8 cellular contexts compared by ENCODE assay signal in the genomic region with DNA sequence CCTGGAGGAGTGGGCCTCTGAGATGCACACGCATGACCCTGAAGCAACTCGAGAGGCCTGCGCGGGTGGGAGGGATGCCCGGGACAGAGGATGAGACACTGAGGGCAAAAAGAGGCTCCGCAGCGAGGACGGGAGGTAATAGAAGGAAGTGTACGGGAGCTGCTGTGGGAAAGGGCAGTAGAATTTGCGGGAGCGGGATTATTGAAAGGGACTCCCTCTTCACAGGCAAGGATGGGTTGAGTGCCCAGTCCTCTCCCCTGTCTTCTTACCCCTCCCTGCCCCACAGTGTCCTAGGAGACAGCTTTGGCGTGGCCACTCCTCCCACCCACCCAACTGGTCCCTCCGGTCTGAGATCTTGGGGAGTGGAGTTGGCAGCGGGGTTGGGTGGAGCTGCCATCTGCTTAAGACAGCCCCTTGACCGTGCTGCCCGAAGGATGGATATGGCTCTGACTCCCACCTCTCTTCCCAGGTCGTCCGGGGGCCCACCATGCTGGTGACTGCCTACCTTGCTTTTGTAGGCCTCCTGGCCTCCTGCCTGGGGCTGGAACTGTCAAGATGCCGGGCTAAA. TPM values are rescaled to one million over a fixed set of nuclear protein-coding genes. Genes with fewer than 3 reads are reported as not detected.
A peak's percentile ranks its signal among the peaks of the same experiment; 100 is the strongest.
DNase-seq lines count a peak whose midpoint lies in the region; ATAC-seq and TF ChIP-seq lines count a peak whose summit lies in the region.

No MANE protein-coding gene starts in this region.

- H4K20me1 ChIP-seq in SU-DHL-6 (ENCODE audit: low read depth, low read length) (no peaks in the 10 kb centered on the region), neural progenitor cell (ENCODE audit: low read depth) (no peaks in the 10 kb centered on the region)

- H3K79me2 ChIP-seq in SU-DHL-6 (ENCODE audit: insufficient read depth, low read length) = peaks cover 9% of the 10 kb centered on the region
- peaks cover 15% of the 10 kb centered on the region for H3K79me2 ChIP-seq in neural progenitor cell (ENCODE audit: low read depth)

- no peaks in the 10 kb centered on the region for H3K9me3 Mint-ChIP-seq in activated CD4-positive, alpha-beta T cell treated with anti-CD3 and anti-CD28 coated beads, Interleukin-2, amount 10 ng/mL, durations not matched to agents 7 days and 5 days
- H3K9me3 Mint-ChIP-seq in neural progenitor cell = no peaks in the 10 kb centered on the region

- no peak for ATAC-seq in GM21723 (IDR thresholded peaks at IDR 0.05; ENCODE audit: unreplicated experiment)

- no peak for DNase-seq in activated CD4-positive, alpha-beta T cell treated with anti-CD3 and anti-CD28 coated beads, Interleukin-2, amount 10 ng/mL, durations not matched to agents 7 days and 5 days
- DNase-seq in activated CD4-positive, alpha-beta T cell treated with anti-CD3 and anti-CD28 coated beads for 4 hours = no peak
- DNase-seq in esophagus squamous epithelium (lab: John Stamatoyannopoulos, UW) (no peak), neural progenitor cell (ENCODE audit: low spot score) (no peak), NCI-H1092 treated with DMSO at 0.1 percent for 48 hours (lab: John Stamatoyannopoulos, UW) (no peak), NOMO-1 treated with DMSO at 0.1 percent for 48 hours (lab: John Stamatoyannopoulos, UW; ENCODE audit: unreplicated experiment) (no peak)

- H3K27me3 ChIP-seq in SU-DHL-6 (ENCODE audit: low read length) (no peaks in the 10 kb centered on the region), esophagus squamous epithelium (no peaks in the 10 kb centered on the region), neural progenitor cell (no peaks in the 10 kb centered on the region)

- peak overlapping the region; percentile 88 for H3K4me3 ChIP-seq in SU-DHL-6 (ENCODE audit: insufficient read depth, low read length, poor library complexity, severe bottlenecking)
- peak overlapping the region; percentile 62 to 95 (median 78) for H3K4me3 ChIP-seq in esophagus squamous epithelium
- peak overlapping the region; percentile 87 for H3K4me3 ChIP-seq in neural progenitor cell

- H3K4me1 Mint-ChIP-seq in activated CD4-positive, alpha-beta T cell treated with anti-CD3 and anti-CD28 coated beads, Interleukin-2, amount 10 ng/mL, durations not matched to agents 7 days and 5 days = peaks cover 47% of the 10 kb centered on the region
- H3K4me1 Mint-ChIP-seq in neural progenitor cell = peaks cover 23% of the 10 kb centered on the region

- CTCF ChIA-PET in activated CD4-positive, alpha-beta T cell treated with anti-CD3 and anti-CD28 coated beads, Interleukin-2, amount 10 ng/mL, durations not matched to agents 7 days and 5 days (lab: Charles Lee) = interaction anchor here (0.5 to 2.4 kb wide), 5 partner anchors 7 to 216 kb away, joined by 4 to 22 read pairs (median 7); partner anchors contain the start of gene AAAS

- H3K4me1 ChIP-seq in esophagus squamous epithelium = peaks cover 23 to 52% (median 32%) of the 10 kb centered on the region in 3 donors
- H3K4me1 ChIP-seq in neural progenitor cell = no peaks in the 10 kb centered on the region

- TF ChIP-seq CTCF in SU-DHL-6 (IDR thresholded peaks at IDR 0.05; ENCODE audit: insufficient read depth, low read length, poor library complexity, severe bottlenecking) (no peak), esophagus squamous epithelium (IDR thresholded peaks at IDR 0.05) (peak in 1 of 6 experiments; percentile 13), neural progenitor cell (IDR thresholded peaks at IDR 0.05) (no peak)

- H3K36me3 ChIP-seq in SU-DHL-6 (ENCODE audit: low read length) (no peaks in the 10 kb centered on the region), esophagus squamous epithelium (peaks cover 0 to 40% (median 8%) of the 10 kb centered on the region in 3 donors), neural progenitor cell (no peaks in the 10 kb centered on the region)

- no peak for TF ChIP-seq POLR2A in esophagus squamous epithelium (IDR thresholded peaks at IDR 0.05)

- H3F3A ChIP-seq in SU-DHL-6 (ENCODE audit: insufficient read depth) = no peaks in the 10 kb centered on the region; the same call in 1 of the 2 replicates
- H3F3A ChIP-seq in neural progenitor cell (ENCODE audit: low read depth) = peaks cover 19% of the 10 kb centered on the region

- H2AFZ ChIP-seq in SU-DHL-6 (ENCODE audit: low read depth, low read length, severe bottlenecking) = peak overlapping the region; percentile 44
- peak overlapping the region; percentile 94 for H2AFZ ChIP-seq in neural progenitor cell (replicated peaks)

- peak overlapping the region; percentile 94 for H3K27ac Mint-ChIP-seq in activated CD4-positive, alpha-beta T cell treated with anti-CD3 and anti-CD28 coated beads, Interleukin-2, amount 10 ng/mL, durations not matched to agents 7 days and 5 days
- peak overlapping the region; percentile 69 for H3K27ac Mint-ChIP-seq in neural progenitor cell

- H3K9me2 ChIP-seq in SU-DHL-6 (replicated peaks; ENCODE audit: insufficient read depth, low read length) = no peaks in the 10 kb centered on the region

- H3K4me2 ChIP-seq in SU-DHL-6 (ENCODE audit: low read depth, low read length, poor library complexity, severe bottlenecking) (peak overlapping the region; percentile 88), neural progenitor cell (peak overlapping the region; percentile 89)

- H3K36me3 Mint-ChIP-seq in activated CD4-positive, alpha-beta T cell treated with anti-CD3 and anti-CD28 coated beads, Interleukin-2, amount 10 ng/mL, durations not matched to agents 7 days and 5 days (ENCODE audit: low read depth) = peaks cover 27% of the 10 kb centered on the region
- H3K36me3 Mint-ChIP-seq in neural progenitor cell = no peaks in the 10 kb centered on the region

- H3K9me3 ChIP-seq in SU-DHL-6 (ENCODE audit: insufficient read depth, low read length) (no peaks in the 10 kb centered on the region), esophagus squamous epithelium (no peaks in the 10 kb centered on the region), neural progenitor cell (ENCODE audit: low read depth) (no peaks in the 10 kb centered on the region)

- H3K4me3 Mint-ChIP-seq in activated CD4-positive, alpha-beta T cell treated with anti-CD3 and anti-CD28 coated beads, Interleukin-2, amount 10 ng/mL, durations not matched to agents 7 days and 5 days = peak overlapping the region; percentile 99
- peak overlapping the region; percentile 96 for H3K4me3 Mint-ChIP-seq in neural progenitor cell

- intact Hi-C loops in esophagus squamous epithelium (cut with DNase I) = loop anchor here (5.0 kb wide), 1 partner anchor 35 kb away; no protein-coding TSS in a partner anchor

- 1 to 3% methylated on average over 12 to 13 of the region's 19 CpGs for WGBS in esophagus squamous epithelium, 2 donors

- H3K27ac ChIP-seq in SU-DHL-6 (ENCODE audit: low read depth, low read length) (peak overlapping the region; percentile 16; the same call in 1 of the 2 replicates), esophagus squamous epithelium (peak overlapping the region; percentile 91 to 97 (median 94)), neural progenitor cell (no peak overlapping the region)

- no peaks in the 10 kb centered on the region for H3K27me3 Mint-ChIP-seq in activated CD4-positive, alpha-beta T cell treated with anti-CD3 and anti-CD28 coated beads, Interleukin-2, amount 10 ng/mL, durations not matched to agents 7 days and 5 days
- H3K27me3 Mint-ChIP-seq in neural progenitor cell (ENCODE audit: insufficient read depth, low read depth) = peaks cover 3% of the 10 kb centered on the region

- POLR2A ChIA-PET in activated CD4-positive, alpha-beta T cell treated with anti-CD3 and anti-CD28 coated beads, Interleukin-2, amount 10 ng/mL, durations not matched to agents 7 days and 5 days (lab: Charles Lee) = no interaction called here

- peak overlapping the region; percentile 85 for H3K9ac ChIP-seq in SU-DHL-6 (ENCODE audit: low read length)
- H3K9ac ChIP-seq in neural progenitor cell = peak overlapping the region; percentile 80

RNA-seq across cellular contexts. Expression of gene ESPL1, which starts 15.7 kb away (rescaled TPM):
- total RNA-seq in activated CD4-positive, alpha-beta T cell treated with anti-CD3 and anti-CD28 coated beads, Interleukin-2, amount 10 ng/mL, durations not matched to agents 7 days and 5 days = 100 to 1,000 TPM; 107 to 125 TPM
- total RNA-seq in esophagus squamous epithelium = 10 to 100 TPM; 32.2 to 85.6 (median 48.0) TPM
- total RNA-seq in neural progenitor cell (ENCODE audit: low replicate concordance) = 34.3 and 54.0 TPM in 2 replicates

RNA-seq across cellular contexts. Expression of gene RARG, which starts 20.4 kb away (rescaled TPM):
- total RNA-seq in activated CD4-positive, alpha-beta T cell treated with anti-CD3 and anti-CD28 coated beads, Interleukin-2, amount 10 ng/mL, durations not matched to agents 7 days and 5 days = 10 to 100 TPM; 58.3 to 59.7 TPM
- total RNA-seq in esophagus squamous epithelium = 100 to 1,000 TPM in 3 of 4 donors, 10 to 100 TPM in 1; 98.0 to 171 (median 125) TPM
- total RNA-seq in neural progenitor cell (ENCODE audit: low replicate concordance) = 17.0 and 30.9 TPM in 2 replicates

RNA-seq across cellular contexts. Expression of gene PFDN5, which starts 42.9 kb away (rescaled TPM):
- total RNA-seq in activated CD4-positive, alpha-beta T cell treated with anti-CD3 and anti-CD28 coated beads, Interleukin-2, amount 10 ng/mL, durations not matched to agents 7 days and 5 days = 100 to 1,000 TPM; 305 to 335 TPM
- total RNA-seq in esophagus squamous epithelium = 100 to 1,000 TPM; 203 to 638 (median 324) TPM
- 425 and 443 TPM in 2 replicates for total RNA-seq in neural progenitor cell (ENCODE audit: low replicate concordance)

RNA-seq across cellular contexts. Expression of gene ITGB7, which starts 45.4 kb away (rescaled TPM):
- total RNA-seq in activated CD4-positive, alpha-beta T cell treated with anti-CD3 and anti-CD28 coated beads, Interleukin-2, amount 10 ng/mL, durations not matched to agents 7 days and 5 days = 100 to 1,000 TPM; 621 to 702 TPM
- 1 to 10 TPM; 4.2 to 7.2 (median 5.9) TPM for total RNA-seq in esophagus squamous epithelium
- 0.43 TPM in 1 of 2 replicates, not detected in the other for total RNA-seq in neural progenitor cell (ENCODE audit: low replicate concordance)

RNA-seq across cellular contexts. Expression of gene MYG1, which starts 47.1 kb away (rescaled TPM):
- total RNA-seq in activated CD4-positive, alpha-beta T cell treated with anti-CD3 and anti-CD28 coated beads, Interleukin-2, amount 10 ng/mL, durations not matched to agents 7 days and 5 days = 10 to 100 TPM; 47.9 to 56.4 TPM
- total RNA-seq in esophagus squamous epithelium (10 to 100 TPM; 25.2 to 33.2 (median 28.3) TPM), neural progenitor cell (ENCODE audit: low replicate concordance) (48.8 and 55.7 TPM in 2 replicates)
